23 cellular contexts compared by ENCODE assay signal in genomic region chr4:166104623-166105022, GRCh38.
"Had no signal": no experiment of that assay in that cellular context is flagged by ENCODE, and none has a peak within 500 bp of the region (broad histone marks: within the 10 kb centered on the region; RNA-seq: fewer than 3 reads in every experiment).

No MANE protein-coding gene starts in this region.

- H3K36me3 ChIP-seq: SJCRH30 had no signal

- H3K4me1 ChIP-seq: SJCRH30 had no signal

- H3K9ac ChIP-seq: KMS-11 had no signal

- H3K27ac ChIP-seq: HL-60, KMS-11, RWPE1, SJCRH30 had no signal

- DNase-seq: Kasumi-1, MM.1S, NCI-H1092 treated with DMSO at 0.1 percent for 48 hours, NCI-H1436, NCI-H187, NCI-H2029, NCI-H2081 treated with DMSO at 0.1 percent for 48 hours, NCI-H2171, NCI-H226, NCI-H446, NCI-H510A, NCI-H524 treated with DMSO at 0.1 percent for 48 hours, NCI-H774, PC-3, SHP77, SJCRH30, T-helper 1 cell had no signal

- ATAC-seq: Panc1, PC-3, SK-N-SH treated with all-trans-retinoic acid at 6 μM for 48 hours had no signal

- H3K4me3 ChIP-seq: SJCRH30 had no signal

- H3K9me3 ChIP-seq: SJCRH30 had no signal

- H3K27me3 ChIP-seq: SJCRH30 had no signal

- H3K4me2 ChIP-seq: KMS-11 had no signal

- FAIRE-seq: HTR-8/SVneo had no signal
